In the genomic region with DNA sequence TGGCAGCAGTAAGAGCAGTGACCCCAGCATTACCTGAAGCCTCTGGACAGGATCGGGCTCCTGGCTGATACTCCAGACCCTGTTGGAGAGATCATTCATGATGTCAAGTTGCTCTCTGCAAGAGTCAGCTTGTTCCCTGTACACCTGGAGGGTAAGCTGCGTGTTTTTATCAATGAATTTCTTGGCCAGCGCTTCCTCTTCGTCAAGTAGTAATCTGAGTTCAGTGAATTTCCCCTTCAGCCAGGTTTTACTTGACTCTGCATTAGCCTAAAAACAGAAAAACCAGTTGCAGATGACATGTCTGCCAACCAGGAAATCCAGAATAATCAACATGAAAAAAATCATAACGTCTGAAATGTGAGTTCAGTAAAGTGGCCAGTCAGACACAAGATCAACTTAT, we compare ENCODE assay signal across 12 cellular contexts. TPM values are rescaled to one million over a fixed set of nuclear protein-coding genes. Genes with fewer than 3 reads are reported as not detected.
DNase-seq lines count a peak whose midpoint lies in the region; ATAC-seq, FAIRE-seq and TF ChIP-seq lines count a peak whose summit lies in the region.
"Had no signal": no experiment of that assay in that cellular context is flagged by ENCODE, and none has a peak within 500 bp of the region (broad histone marks: within the 10 kb centered on the region; RNA-seq: fewer than 3 reads in every experiment).

No MANE protein-coding gene starts in this region.

- DNase-seq in CD4-positive, alpha-beta T cell = no peak
- peak; percentile 49 for DNase-seq in GM12865 (ENCODE audit: low read depth)
- no peak for DNase-seq in T-helper 17 cell
- DNase-seq in keratinocyte (ENCODE audit: low read depth, low spot score) = no peak
- no peak for DNase-seq in AG20443 (ENCODE audit: low spot score)
- DNase-seq in hepatic stellate cell (ENCODE audit: low spot score) = no peak
- DNase-seq: KG1; stimulated activated CD4-positive, alpha-beta T cell treated with anti-CD3 and anti-CD28 coated beads, Interleukin-4, amount 100 ng/mL, for 1 hour had no signal

- H3K4me1 Mint-ChIP-seq in CD4-positive, alpha-beta T cell (ENCODE audit: low read depth) = peaks cover 83% of the 10 kb centered on the region
- peaks cover 58% of the 10 kb centered on the region for H3K4me1 Mint-ChIP-seq in T-helper 17 cell

- intact Hi-C loops in CD4-positive, alpha-beta T cell (cut with DNase I, micrococcal nuclease) = loop anchor here (2.0 to 10.0 kb wide), 6 partner anchors 23 to 178 kb away; partner anchors contain the start of genes NANS (in 2 of the 2), ANP32B (in 1 of the 2), TBC1D2 (in 1 of the 2) and TRMO (in 1 of the 2)

- H3K4me1 ChIP-seq in keratinocyte (ENCODE audit: control insufficient read depth, extremely low read depth, insufficient read depth, low read length) = peaks cover 31% of the 10 kb centered on the region

- peak overlapping the region; percentile 91 for H3K27ac Mint-ChIP-seq in CD4-positive, alpha-beta T cell
- H3K27ac Mint-ChIP-seq in T-helper 17 cell = peak overlapping the region; percentile 99

- H3K9me3 Mint-ChIP-seq in CD4-positive, alpha-beta T cell = no peaks in the 10 kb centered on the region

- peak overlapping the region; percentile 70 for H3K27ac ChIP-seq in CD4-positive, alpha-beta T cell (ENCODE audit: low read depth, low read length)
- H3K27ac ChIP-seq in keratinocyte (ENCODE audit: control insufficient read depth, insufficient read depth, low read length) = peak overlapping the region; percentile 66

- H3K4me3 Mint-ChIP-seq in CD4-positive, alpha-beta T cell = peak overlapping the region; percentile 47
- peak overlapping the region; percentile 81 for H3K4me3 Mint-ChIP-seq in T-helper 17 cell

- H3K9ac ChIP-seq in keratinocyte (ENCODE audit: control insufficient read depth, extremely low read depth, insufficient read depth, low read length) = peak overlapping the region; percentile 49

- dilution Hi-C loops in keratinocyte (cut with MboI; ENCODE audit: extremely low pct_ligation_motif_present, low sequenced_read_pairs) = no loop called here

- peak; percentile 87 for FAIRE-seq in keratinocyte (lab: Jason Lieb, UNC)

- peak overlapping the region; percentile 63 for H3K4me2 ChIP-seq in keratinocyte (ENCODE audit: control insufficient read depth, extremely low read depth, insufficient read depth, low read depth, low read length)

- H3K27me3 ChIP-seq in CD4-positive, alpha-beta T cell (ENCODE audit: control insufficient read depth, insufficient read depth, low read length) = no peaks in the 10 kb centered on the region
- H3K27me3 ChIP-seq in keratinocyte (ENCODE audit: control insufficient read depth, extremely low read depth, insufficient read depth, low read length) = no peaks in the 10 kb centered on the region
- H3K27me3 ChIP-seq: tibial nerve had no signal

- CTCF ChIA-PET in CD4-positive, alpha-beta T cell (lab: Charles Lee) = interaction anchor here (0.6 to 5.2 kb wide), 4 partner anchors 19 to 387 kb away, joined by 3 to 20 read pairs (median 3); partner anchors contain the start of genes TBC1D2 and TRIM14

- no peak overlapping the region for H2AFZ ChIP-seq in keratinocyte (ENCODE audit: control insufficient read depth, low read length)

- H3K36me3 ChIP-seq in keratinocyte (ENCODE audit: control insufficient read depth in 2 of 2, extremely low read depth in 1 of 2, insufficient read depth in 2 of 2, low read length in 2 of 2) = peaks cover 9 to 15% of the 10 kb centered on the region in 2 experiments

- no peaks in the 10 kb centered on the region for H3K9me3 ChIP-seq in CD4-positive, alpha-beta T cell (ENCODE audit: control insufficient read depth, low read length)
- H3K9me3 ChIP-seq in T-helper 17 cell (ENCODE audit: control insufficient read depth, low read length, poor library complexity, severe bottlenecking) (no peaks in the 10 kb centered on the region), keratinocyte (ENCODE audit: control insufficient read depth, low read depth, low read length) (no peaks in the 10 kb centered on the region)
- H3K9me3 ChIP-seq: tibial nerve had no signal

- H3K4me3 ChIP-seq in GM12865 (ENCODE audit: low read depth, low read length) = no peak overlapping the region
- H3K4me3 ChIP-seq in keratinocyte (ENCODE audit: control insufficient read depth in 2 of 3, extremely low read depth in 1 of 3, insufficient read depth in 2 of 3, low read depth in 1 of 3, low read length in 3 of 3) = peak overlapping the region in 2 of 3 experiments; percentile 4 to 29
- H3K4me3 ChIP-seq: tibial nerve had no signal

- no peak for TF ChIP-seq CTCF in CD4-positive, alpha-beta T cell (IDR thresholded peaks at IDR 0.05)
- TF ChIP-seq CTCF in GM12865 (IDR thresholded peaks at IDR 0.05; ENCODE audit: insufficient read depth, low read depth, low read length, missing control alignments) (no peak), keratinocyte (optimal IDR thresholded peaks at IDR 0.05 in 1 of 3, IDR thresholded peaks at IDR 0.05 in 1 of 3, conservative IDR thresholded peaks at IDR 0.05 in 1 of 3; ENCODE audit: extremely low read depth in 1 of 3, insufficient read depth in 2 of 3, low read length in 3 of 3) (no peak)

- POLR2A ChIA-PET in CD4-positive, alpha-beta T cell (lab: Charles Lee) = interaction anchor here (0.9 to 6.4 kb wide), 5 partner anchors 10 to 177 kb away, joined by 3 to 138 read pairs (median 18); partner anchors contain the start of genes TBC1D2, TRIM14 and TRMO

- H3K9me1 ChIP-seq in keratinocyte (ENCODE audit: control insufficient read depth, extremely low read depth, insufficient read depth, low read length) = peaks cover 2% of the 10 kb centered on the region

- no peak for ATAC-seq in CD4-positive, alpha-beta T cell (ENCODE audit: poor library complexity)
- ATAC-seq in T-helper 17 cell = no peak
- ATAC-seq in GM18519 (IDR thresholded peaks at IDR 0.05; ENCODE audit: low FRiP score, unreplicated experiment) = no peak
- ATAC-seq in HG02798 (IDR thresholded peaks at IDR 0.05; ENCODE audit: poor library complexity, unreplicated experiment) = no peak
- ATAC-seq: Panc1 had no signal

- peaks cover 57% of the 10 kb centered on the region for H3K36me3 Mint-ChIP-seq in CD4-positive, alpha-beta T cell (ENCODE audit: low read depth)
- H3K36me3 Mint-ChIP-seq in T-helper 17 cell (ENCODE audit: low read depth) = peaks cover 11% of the 10 kb centered on the region

- no peaks in the 10 kb centered on the region for H3K27me3 Mint-ChIP-seq in CD4-positive, alpha-beta T cell
- no peaks in the 10 kb centered on the region for H3K27me3 Mint-ChIP-seq in T-helper 17 cell

- H3K79me2 ChIP-seq in keratinocyte (ENCODE audit: control insufficient read depth, insufficient read depth, low read length) = peaks cover 19% of the 10 kb centered on the region

- no peaks in the 10 kb centered on the region for H4K20me1 ChIP-seq in keratinocyte (ENCODE audit: control insufficient read depth, extremely low read depth, insufficient read depth, low read length)

RNA-seq across cellular contexts. Expression of gene TRIM14, which starts 19.1 kb away (rescaled TPM):
- total RNA-seq in CD4-positive, alpha-beta T cell = 10 to 100 TPM; 23.5 to 23.6 TPM
- total RNA-seq in T-helper 17 cell = 10 to 100 TPM; 63.8 to 64.6 TPM
- 19.8 to 36.9 TPM (median 22.1 TPM) in 3 replicates for polyA plus RNA-seq in keratinocyte
- polyA plus RNA-seq in keratinocyte (2011; ENCODE audit: low read depth) = 4.5 TPM
- polyA plus RNA-seq in keratinocyte (2011; cell fraction: cytosol; rRNA removed) = 21.0 and 23.3 TPM in 2 replicates
- polyA plus RNA-seq in keratinocyte (2011; cell fraction: nucleus; rRNA removed) = 23.3 and 24.6 TPM in 2 replicates
- 7.4 and 30.1 TPM in 2 replicates for polyA plus RNA-seq in keratinocyte (2012; ENCODE audit: low replicate concordance)
- 18.0 to 38.9 TPM (median 21.8 TPM) in 3 replicates for polyA minus RNA-seq in keratinocyte
- 18.8 TPM for polyA minus RNA-seq in keratinocyte (2011; cell fraction: cytosol; rRNA and poly(A)+ RNA removed)
- 9.7 and 14.8 TPM in 2 replicates for polyA minus RNA-seq in keratinocyte (2011; cell fraction: nucleus; rRNA and poly(A)+ RNA removed)

RNA-seq across cellular contexts. Expression of gene NANS, which starts 43.4 kb away (rescaled TPM):
- 10 to 100 TPM; 70.5 to 74.0 TPM for total RNA-seq in CD4-positive, alpha-beta T cell
- total RNA-seq in T-helper 17 cell = 10 to 100 TPM; 38.1 to 44.9 TPM
- polyA plus RNA-seq in keratinocyte = 47.7 to 73.8 TPM (median 63.1 TPM) in 3 replicates
- polyA plus RNA-seq in keratinocyte (2011; ENCODE audit: low read depth) = 18.5 TPM
- 58.0 and 62.8 TPM in 2 replicates for polyA plus RNA-seq in keratinocyte (2011; cell fraction: cytosol; rRNA removed)
- 41.0 and 45.2 TPM in 2 replicates for polyA plus RNA-seq in keratinocyte (2011; cell fraction: nucleus; rRNA removed)
- 56.7 and 76.0 TPM in 2 replicates for polyA plus RNA-seq in keratinocyte (2012; ENCODE audit: low replicate concordance)
- 40.7 to 53.5 TPM (median 50.1 TPM) in 3 replicates for polyA minus RNA-seq in keratinocyte
- polyA minus RNA-seq in keratinocyte (2011; cell fraction: cytosol; rRNA and poly(A)+ RNA removed) = 30.1 TPM
- 11.8 and 15.7 TPM in 2 replicates for polyA minus RNA-seq in keratinocyte (2011; cell fraction: nucleus; rRNA and poly(A)+ RNA removed)
